In genomic region chr1:212916395-212917133, GRCh38 we compare ENCODE assay signal across 9 cellular contexts. TPM values are rescaled to one million over a fixed set of nuclear protein-coding genes. Genes with fewer than 3 reads are reported as not detected.
DNase-seq lines count a peak whose midpoint lies in the region; ATAC-seq and TF ChIP-seq lines count a peak whose summit lies in the region.
"Had no signal": no experiment of that assay in that cellular context is flagged by ENCODE, and none has a peak within 500 bp of the region (broad histone marks: within the 10 kb centered on the region; RNA-seq: fewer than 3 reads in every experiment).

No MANE protein-coding gene starts in this region.

- no peaks in the 10 kb centered on the region for H3K9me3 Mint-ChIP-seq in neural progenitor cell
- H3K9me3 Mint-ChIP-seq in activated T-cell treated with anti-CD3 and anti-CD28 coated beads, Interleukin-2, amount 50 U/mL, for 72 hours: no peaks in the 10 kb centered on the region
- H3K9me3 Mint-ChIP-seq: activated T-cell treated with anti-CD3 and anti-CD28 coated beads, Interleukin-2, amount 50 U/mL, for 4 hours had no signal

- peak; percentile 40 for DNase-seq in NCI-H2029 (lab: John Stamatoyannopoulos, UW)
- peak; percentile 7 for DNase-seq in fibroblast of peridontal ligament (ENCODE audit: extremely low read depth)
- DNase-seq in neural progenitor cell (ENCODE audit: low spot score): peak; percentile 58
- DNase-seq in GM19240 (ENCODE audit: insufficient read length, low spot score): no peak
- no peak for DNase-seq in activated T-cell treated with anti-CD3 and anti-CD28 coated beads, Interleukin-2, amount 50 U/mL, for 72 hours
- DNase-seq: activated T-cell treated with anti-CD3 and anti-CD28 coated beads, Interleukin-2, amount 50 U/mL, for 4 hours had no signal

- H3K36me3 ChIP-seq in DOHH2 (ENCODE audit: control insufficient read depth, low read length) (no peaks in the 10 kb centered on the region), neural progenitor cell (no peaks in the 10 kb centered on the region)

- H3K4me1 ChIP-seq in DOHH2 (ENCODE audit: control insufficient read depth, low read length): peaks cover 18% of the 10 kb centered on the region
- H3K4me1 ChIP-seq in neural progenitor cell: peaks cover 16% of the 10 kb centered on the region

- H3K9me2 ChIP-seq in DOHH2 (replicated peaks; ENCODE audit: control insufficient read depth, low read length): no peaks in the 10 kb centered on the region

- peak overlapping the region; percentile 99 for H2AFZ ChIP-seq in neural progenitor cell (replicated peaks)

- peak overlapping the region; percentile 93 for H3K27ac Mint-ChIP-seq in neural progenitor cell
- no peak overlapping the region for H3K27ac Mint-ChIP-seq in activated T-cell treated with anti-CD3 and anti-CD28 coated beads, Interleukin-2, amount 50 U/mL, for 72 hours

- H3K4me3 ChIP-seq in DOHH2 (ENCODE audit: low read length): no peak overlapping the region
- H3K4me3 ChIP-seq in neural progenitor cell: no peak overlapping the region

- TF ChIP-seq CTCF in DOHH2 (IDR thresholded peaks at IDR 0.05; ENCODE audit: low read depth, low read length, poor library complexity, severe bottlenecking) (no peak), neural progenitor cell (IDR thresholded peaks at IDR 0.05) (peak; percentile 12)

- H3K9me3 ChIP-seq in DOHH2 (ENCODE audit: control insufficient read depth, insufficient read depth, low read length) (no peaks in the 10 kb centered on the region), neural progenitor cell (ENCODE audit: low read depth) (no peaks in the 10 kb centered on the region)

- H3K4me1 Mint-ChIP-seq in neural progenitor cell: peaks cover 26% of the 10 kb centered on the region
- H3K4me1 Mint-ChIP-seq in activated T-cell treated with anti-CD3 and anti-CD28 coated beads, Interleukin-2, amount 50 U/mL, for 72 hours (ENCODE audit: low read depth): no peaks in the 10 kb centered on the region

- H3K27me3 Mint-ChIP-seq in neural progenitor cell (ENCODE audit: insufficient read depth, low read depth): peaks cover 26% of the 10 kb centered on the region
- peaks cover 13% of the 10 kb centered on the region for H3K27me3 Mint-ChIP-seq in activated T-cell treated with anti-CD3 and anti-CD28 coated beads, Interleukin-2, amount 50 U/mL, for 72 hours (ENCODE audit: low read depth)

- H3F3A ChIP-seq in DOHH2 (ENCODE audit: control insufficient read depth, insufficient read depth) (no peaks in the 10 kb centered on the region), neural progenitor cell (ENCODE audit: low read depth) (peaks cover 22% of the 10 kb centered on the region)

- H3K4me3 Mint-ChIP-seq in neural progenitor cell: peak overlapping the region; percentile 24
- no peak overlapping the region for H3K4me3 Mint-ChIP-seq in activated T-cell treated with anti-CD3 and anti-CD28 coated beads, Interleukin-2, amount 50 U/mL, for 72 hours
- H3K4me3 Mint-ChIP-seq: activated T-cell treated with anti-CD3 and anti-CD28 coated beads, Interleukin-2, amount 50 U/mL, for 4 hours had no signal

- H3K36me3 Mint-ChIP-seq in neural progenitor cell: peaks cover 1% of the 10 kb centered on the region
- no peaks in the 10 kb centered on the region for H3K36me3 Mint-ChIP-seq in activated T-cell treated with anti-CD3 and anti-CD28 coated beads, Interleukin-2, amount 50 U/mL, for 72 hours (ENCODE audit: insufficient read depth in 2 of 2)

- no peak overlapping the region for H3K9ac ChIP-seq in neural progenitor cell

- ATAC-seq in GM18520 (IDR thresholded peaks at IDR 0.05; ENCODE audit: unreplicated experiment) (no peak), GM21447 (IDR thresholded peaks at IDR 0.05; ENCODE audit: unreplicated experiment) (no peak)
- ATAC-seq in activated T-cell treated with anti-CD3 and anti-CD28 coated beads, Interleukin-2, amount 50 U/mL, for 72 hours (replicated peaks in 1 of 2): no peak

- H3K79me2 ChIP-seq in DOHH2 (ENCODE audit: control insufficient read depth, low read length) (no peaks in the 10 kb centered on the region), neural progenitor cell (ENCODE audit: low read depth) (no peaks in the 10 kb centered on the region)

- peak overlapping the region; percentile 5; the same call in 1 of the 2 replicates for H3K4me2 ChIP-seq in DOHH2 (ENCODE audit: low read length)
- peak overlapping the region; percentile 53 for H3K4me2 ChIP-seq in neural progenitor cell

- H4K20me1 ChIP-seq in DOHH2 (ENCODE audit: control insufficient read depth, insufficient read depth, low read depth, low read length) (no peaks in the 10 kb centered on the region), neural progenitor cell (ENCODE audit: low read depth) (no peaks in the 10 kb centered on the region)

- H3K27me3 ChIP-seq in DOHH2 (ENCODE audit: control insufficient read depth, low read length) (peaks cover 15% of the 10 kb centered on the region), neural progenitor cell (peaks cover 30% of the 10 kb centered on the region)

- H3K27ac ChIP-seq in DOHH2 (ENCODE audit: low read depth, low read length): no peak overlapping the region
- H3K27ac ChIP-seq in neural progenitor cell: no peak overlapping the region

RNA-seq across cellular contexts. Expression of gene VASH2, which starts 33.8 kb away (rescaled TPM):
- 5.2 and 10.7 TPM in 2 replicates for total RNA-seq in neural progenitor cell (ENCODE audit: low replicate concordance)
- total RNA-seq in activated T-cell treated with anti-CD3 and anti-CD28 coated beads, Interleukin-2, amount 50 U/mL, for 72 hours: under 1 TPM; 0.62 to 0.74 TPM

RNA-seq across cellular contexts. Expression of gene FLVCR1, which starts 58.5 kb away (rescaled TPM):
- total RNA-seq in neural progenitor cell (ENCODE audit: low replicate concordance): 30.9 and 33.2 TPM in 2 replicates
- 10 to 100 TPM in 1 of 2 donors, 1 to 10 TPM in 1; 9.5 to 15.7 TPM for total RNA-seq in activated T-cell treated with anti-CD3 and anti-CD28 coated beads, Interleukin-2, amount 50 U/mL, for 72 hours

Comparison
In these comparisons a context has a peak if more than half of its experiments do, and no peak if none do; other contexts are left out.
1. DNase-seq: peak in NCI-H2029 (single experiment), fibroblast of peridontal ligament (single experiment) and neural progenitor cell (single experiment); none in GM19240 (single experiment) and activated T-cell treated with anti-CD3 and anti-CD28 coated beads, Interleukin-2, amount 50 U/mL, for 72 hours (0 of 2).